In the genomic region with DNA sequence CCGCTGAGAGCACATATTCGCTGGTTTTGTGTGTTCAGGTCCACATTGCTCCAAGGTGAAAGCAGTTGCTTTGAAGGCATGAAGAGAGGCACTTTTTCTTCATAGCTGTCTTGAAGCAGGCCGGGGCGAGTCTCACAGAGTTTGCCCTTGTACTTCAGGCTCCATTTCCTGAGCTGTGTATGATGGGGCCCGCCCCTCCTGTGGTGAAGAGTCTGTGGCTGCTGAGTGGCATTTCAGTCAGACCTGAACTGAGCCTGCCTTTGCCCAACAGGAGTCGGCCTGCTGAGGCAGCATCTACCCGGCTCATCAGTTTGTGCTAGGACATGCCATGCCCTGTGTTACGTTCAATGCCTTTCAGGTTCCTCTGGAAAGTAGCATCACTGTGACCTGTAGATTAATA, we compare ENCODE assay signal across 9 cellular contexts. TPM values are rescaled to one million over a fixed set of nuclear protein-coding genes. Genes with fewer than 3 reads are reported as not detected.
DNase-seq lines count a peak whose midpoint lies in the region; ATAC-seq and TF ChIP-seq lines count a peak whose summit lies in the region.
"Had no signal": no experiment of that assay in that cellular context is flagged by ENCODE, and none has a peak within 500 bp of the region (broad histone marks: within the 10 kb centered on the region; RNA-seq: fewer than 3 reads in every experiment).

No MANE protein-coding gene starts in this region.

- no peaks in the 10 kb centered on the region for H3K9me3 ChIP-seq in right atrium auricular region

- no peak for TF ChIP-seq CTCF in right atrium auricular region (IDR thresholded peaks at IDR 0.05)

- CTCF ChIA-PET in activated CD8-positive, alpha-beta T cell treated with anti-CD3 and anti-CD28 coated beads, Interleukin-2, amount 10 ng/mL, durations not matched to agents 7 days and 5 days (lab: Charles Lee) = interaction anchor here (0.8 to 8.2 kb wide), 8 partner anchors 9 to 304 kb away, joined by 3 to 81 read pairs (median 4); a partner anchor contains a TSS

- H3K4me3 Mint-ChIP-seq in activated CD8-positive, alpha-beta T cell treated with anti-CD3 and anti-CD28 coated beads, Interleukin-2, amount 10 ng/mL, durations not matched to agents 7 days and 5 days = peak overlapping the region; percentile 71
- peak overlapping the region; percentile 69 for H3K4me3 Mint-ChIP-seq in stimulated activated effector memory CD8-positive, alpha-beta T cell treated with anti-CD3 and anti-CD28 coated beads, Interleukin-12 subunit alpha, Interleukin-12 subunit beta, amount 100 ng/mL, for 72 hours

- peak overlapping the region; percentile 92 for H3K27ac Mint-ChIP-seq in activated CD8-positive, alpha-beta T cell treated with anti-CD3 and anti-CD28 coated beads, Interleukin-2, amount 10 ng/mL, durations not matched to agents 7 days and 5 days
- H3K27ac Mint-ChIP-seq in stimulated activated effector memory CD8-positive, alpha-beta T cell treated with anti-CD3 and anti-CD28 coated beads, Interleukin-12 subunit alpha, Interleukin-12 subunit beta, amount 100 ng/mL, for 72 hours = peak overlapping the region; percentile 91

- peak overlapping the region in 1 of 2 donors; percentile 11 for H3K27ac ChIP-seq in right atrium auricular region

- no peak overlapping the region for H3K4me3 ChIP-seq in right atrium auricular region

- peaks cover 92% of the 10 kb centered on the region for H3K4me1 Mint-ChIP-seq in activated CD8-positive, alpha-beta T cell treated with anti-CD3 and anti-CD28 coated beads, Interleukin-2, amount 10 ng/mL, durations not matched to agents 7 days and 5 days (ENCODE audit: low read depth)
- H3K4me1 Mint-ChIP-seq in stimulated activated effector memory CD8-positive, alpha-beta T cell treated with anti-CD3 and anti-CD28 coated beads, Interleukin-12 subunit alpha, Interleukin-12 subunit beta, amount 100 ng/mL, for 72 hours = peaks cover 89% of the 10 kb centered on the region

- H3K36me3 ChIP-seq in right atrium auricular region = no peaks in the 10 kb centered on the region

- no peaks in the 10 kb centered on the region for H3K27me3 ChIP-seq in right atrium auricular region

- H3K36me3 Mint-ChIP-seq in activated CD8-positive, alpha-beta T cell treated with anti-CD3 and anti-CD28 coated beads, Interleukin-2, amount 10 ng/mL, durations not matched to agents 7 days and 5 days (ENCODE audit: low read depth) = peaks cover 60% of the 10 kb centered on the region
- H3K36me3 Mint-ChIP-seq in stimulated activated effector memory CD8-positive, alpha-beta T cell treated with anti-CD3 and anti-CD28 coated beads, Interleukin-12 subunit alpha, Interleukin-12 subunit beta, amount 100 ng/mL, for 72 hours = peaks cover 52% of the 10 kb centered on the region

- peak; percentile 92 for DNase-seq in activated CD8-positive, alpha-beta T cell treated with anti-CD3 and anti-CD28 coated beads, Interleukin-2, amount 10 ng/mL, durations not matched to agents 7 days and 5 days
- DNase-seq in right atrium auricular region (ENCODE audit: low spot score) (peak; percentile 55), hypothalamus (lab: John Stamatoyannopoulos, UW) (no peak), DMS 273 (lab: John Stamatoyannopoulos, UW; ENCODE audit: unreplicated experiment) (no peak), islet precursor cell (no peak)
- DNase-seq in stimulated activated effector memory CD8-positive, alpha-beta T cell treated with anti-CD3 and anti-CD28 coated beads, Interleukin-12 subunit alpha, Interleukin-12 subunit beta, amount 100 ng/mL, for 72 hours (ENCODE audit: low spot score in 2 of 2) = peak; percentile 65 to 85

- no peaks in the 10 kb centered on the region for H3K9me3 Mint-ChIP-seq in activated CD8-positive, alpha-beta T cell treated with anti-CD3 and anti-CD28 coated beads, Interleukin-2, amount 10 ng/mL, durations not matched to agents 7 days and 5 days (ENCODE audit: insufficient read depth)
- no peaks in the 10 kb centered on the region for H3K9me3 Mint-ChIP-seq in stimulated activated effector memory CD8-positive, alpha-beta T cell treated with anti-CD3 and anti-CD28 coated beads, Interleukin-12 subunit alpha, Interleukin-12 subunit beta, amount 100 ng/mL, for 72 hours

- peaks cover 0 to 16% of the 10 kb centered on the region in 2 donors for H3K4me1 ChIP-seq in right atrium auricular region

- peak; percentile 76 for ATAC-seq in HG03108 (IDR thresholded peaks at IDR 0.05; ENCODE audit: unreplicated experiment)
- ATAC-seq in activated CD8-positive, alpha-beta T cell treated with anti-CD3 and anti-CD28 coated beads, Interleukin-2, amount 10 ng/mL, durations not matched to agents 7 days and 5 days = peak; percentile 93
- ATAC-seq in stimulated activated effector memory CD8-positive, alpha-beta T cell treated with anti-CD3 and anti-CD28 coated beads, Interleukin-12 subunit alpha, Interleukin-12 subunit beta, amount 100 ng/mL, for 72 hours = peak; percentile 99
- ATAC-seq in GM19467 (IDR thresholded peaks at IDR 0.05; ENCODE audit: unreplicated experiment) = no peak

- H3K27me3 Mint-ChIP-seq in activated CD8-positive, alpha-beta T cell treated with anti-CD3 and anti-CD28 coated beads, Interleukin-2, amount 10 ng/mL, durations not matched to agents 7 days and 5 days (ENCODE audit: low read depth) = no peaks in the 10 kb centered on the region

- POLR2A ChIA-PET in activated CD8-positive, alpha-beta T cell treated with anti-CD3 and anti-CD28 coated beads, Interleukin-2, amount 10 ng/mL, durations not matched to agents 7 days and 5 days (lab: Charles Lee) = interaction anchor here (0.6 to 12.1 kb wide), 4 partner anchors 9 to 333 kb away, joined by 4 to 312 read pairs (median 10); no protein-coding TSS in a partner anchor

RNA-seq across cellular contexts. Expression of a gene that starts 44.4 kb away (rescaled TPM):
- not detected for total RNA-seq in activated CD8-positive, alpha-beta T cell treated with anti-CD3 and anti-CD28 coated beads, Interleukin-2, amount 10 ng/mL, durations not matched to agents 7 days and 5 days
- total RNA-seq in right atrium auricular region = under 1 TPM in 1 of 2 donors, not detected in 1; 0.67 TPM
- total RNA-seq: RPMI7951 had no signal

Comparison
In these comparisons a context has a peak if more than half of its experiments do, and no peak if none do; other contexts are left out.
1. DNase-seq: peak in activated CD8-positive, alpha-beta T cell treated with anti-CD3 and anti-CD28 coated beads, Interleukin-2, amount 10 ng/mL, durations not matched to agents 7 days and 5 days (single experiment), right atrium auricular region (single experiment) and stimulated activated effector memory CD8-positive, alpha-beta T cell treated with anti-CD3 and anti-CD28 coated beads, Interleukin-12 subunit alpha, Interleukin-12 subunit beta, amount 100 ng/mL, for 72 hours (2 of 2); none in hypothalamus (0 of 51), DMS 273 (single experiment) and islet precursor cell (single experiment).